Comparison of ENCODE assay signal across 1 cellular context in genomic region chr4:87422104-87423052, GRCh38.
A peak's percentile ranks its signal among the peaks of the same experiment; 100 is the strongest.
TF ChIP-seq lines count a peak whose summit lies in the region.

A gene with protein sequence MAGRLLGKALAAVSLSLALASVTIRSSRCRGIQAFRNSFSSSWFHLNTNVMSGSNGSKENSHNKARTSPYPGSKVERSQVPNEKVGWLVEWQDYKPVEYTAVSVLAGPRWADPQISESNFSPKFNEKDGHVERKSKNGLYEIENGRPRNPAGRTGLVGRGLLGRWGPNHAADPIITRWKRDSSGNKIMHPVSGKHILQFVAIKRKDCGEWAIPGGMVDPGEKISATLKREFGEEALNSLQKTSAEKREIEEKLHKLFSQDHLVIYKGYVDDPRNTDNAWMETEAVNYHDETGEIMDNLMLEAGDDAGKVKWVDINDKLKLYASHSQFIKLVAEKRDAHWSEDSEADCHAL (plus strand): TSS chr4:87422573. CDS start chr4:87422906, 333 bp downstream.

TF ChIP-seq in WTC11, 78 proteins besides CTCF, POLR2A, EP300 and RAD21 (continued from another document):
- TF ChIP-seq, protein P1, sequence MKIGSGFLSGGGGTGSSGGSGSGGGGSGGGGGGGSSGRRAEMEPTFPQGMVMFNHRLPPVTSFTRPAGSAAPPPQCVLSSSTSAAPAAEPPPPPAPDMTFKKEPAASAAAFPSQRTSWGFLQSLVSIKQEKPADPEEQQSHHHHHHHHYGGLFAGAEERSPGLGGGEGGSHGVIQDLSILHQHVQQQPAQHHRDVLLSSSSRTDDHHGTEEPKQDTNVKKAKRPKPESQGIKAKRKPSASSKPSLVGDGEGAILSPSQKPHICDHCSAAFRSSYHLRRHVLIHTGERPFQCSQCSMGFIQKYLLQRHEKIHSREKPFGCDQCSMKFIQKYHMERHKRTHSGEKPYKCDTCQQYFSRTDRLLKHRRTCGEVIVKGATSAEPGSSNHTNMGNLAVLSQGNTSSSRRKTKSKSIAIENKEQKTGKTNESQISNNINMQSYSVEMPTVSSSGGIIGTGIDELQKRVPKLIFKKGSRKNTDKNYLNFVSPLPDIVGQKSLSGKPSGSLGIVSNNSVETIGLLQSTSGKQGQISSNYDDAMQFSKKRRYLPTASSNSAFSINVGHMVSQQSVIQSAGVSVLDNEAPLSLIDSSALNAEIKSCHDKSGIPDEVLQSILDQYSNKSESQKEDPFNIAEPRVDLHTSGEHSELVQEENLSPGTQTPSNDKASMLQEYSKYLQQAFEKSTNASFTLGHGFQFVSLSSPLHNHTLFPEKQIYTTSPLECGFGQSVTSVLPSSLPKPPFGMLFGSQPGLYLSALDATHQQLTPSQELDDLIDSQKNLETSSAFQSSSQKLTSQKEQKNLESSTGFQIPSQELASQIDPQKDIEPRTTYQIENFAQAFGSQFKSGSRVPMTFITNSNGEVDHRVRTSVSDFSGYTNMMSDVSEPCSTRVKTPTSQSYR (CRISPR knock-in tag; IDR thresholded peaks at IDR 0.05): peak; percentile 52; the same call in 1 of the 2 replicates
- TF ChIP-seq RELA (CRISPR knock-in tag; IDR thresholded peaks at IDR 0.05; ENCODE audit: borderline replicate concordance) (0 out of 2 replicates have a peak, but pooled peaks have one; percentile 53), SP1 (CRISPR knock-in tag; conservative IDR thresholded peaks at IDR 0.05) (peak; percentile 48; the same call in 1 of the 2 replicates), ZNF219 (CRISPR knock-in tag; IDR thresholded peaks at IDR 0.05; ENCODE audit: borderline replicate concordance) (no peak), FOXK1 (CRISPR knock-in tag; IDR thresholded peaks at IDR 0.05) (peak; percentile 79), ZNF263 (CRISPR knock-in tag; IDR thresholded peaks at IDR 0.05; ENCODE audit: low read depth) (no peak), ATF2 (CRISPR knock-in tag; IDR thresholded peaks at IDR 0.05; ENCODE audit: borderline replicate concordance, low read depth) (no peak), ATF1 (CRISPR knock-in tag; IDR thresholded peaks at IDR 0.05) (no peak), ERG (CRISPR knock-in tag; IDR thresholded peaks at IDR 0.05) (no peak), SMAD4 (CRISPR knock-in tag; IDR thresholded peaks at IDR 0.05) (no peak), ZNF232 (CRISPR knock-in tag; IDR thresholded peaks at IDR 0.05) (peak; percentile 80), ZNF423 (CRISPR knock-in tag; IDR thresholded peaks at IDR 0.05) (no peak), E2F4 (CRISPR knock-in tag; IDR thresholded peaks at IDR 0.05; ENCODE audit: borderline replicate concordance, low read depth) (no peak), NR2C2 (CRISPR knock-in tag; IDR thresholded peaks at IDR 0.05) (no peak), IRF2 (CRISPR knock-in tag; IDR thresholded peaks at IDR 0.05; ENCODE audit: borderline replicate concordance, low read depth) (no peak), ARID4B (CRISPR knock-in tag; IDR thresholded peaks at IDR 0.05; ENCODE audit: borderline replicate concordance) (peak; percentile 77; the same call in 1 of the 2 replicates), TP53 (CRISPR knock-in tag; IDR thresholded peaks at IDR 0.05) (no peak), ZNF121 (CRISPR knock-in tag; IDR thresholded peaks at IDR 0.05) (0 out of 2 replicates have a peak, but pooled peaks have one; percentile 8), TCF7 (CRISPR knock-in tag; IDR thresholded peaks at IDR 0.05; ENCODE audit: low read depth) (no peak), JUN (CRISPR knock-in tag; IDR thresholded peaks at IDR 0.05) (no peak; the same call in 1 of the 2 replicates), RORB (CRISPR knock-in tag; IDR thresholded peaks at IDR 0.05) (no peak), ZNF416 (CRISPR knock-in tag; IDR thresholded peaks at IDR 0.05) (no peak), PRRX2 (CRISPR knock-in tag; IDR thresholded peaks at IDR 0.05) (no peak), ZNF396 (CRISPR knock-in tag; IDR thresholded peaks at IDR 0.05; ENCODE audit: borderline replicate concordance) (no peak), MYBL2 (CRISPR knock-in tag; IDR thresholded peaks at IDR 0.05) (peak; percentile 81; the same call in 1 of the 2 replicates), ZNF317 (CRISPR knock-in tag; IDR thresholded peaks at IDR 0.05; ENCODE audit: borderline replicate concordance, low read depth) (no peak), HMGA2 (CRISPR knock-in tag; IDR thresholded peaks at IDR 0.05) (no peak), NFYB (CRISPR knock-in tag; conservative IDR thresholded peaks at IDR 0.05; ENCODE audit: low read depth) (no peak), KAT7 (CRISPR knock-in tag; IDR thresholded peaks at IDR 0.05; ENCODE audit: borderline replicate concordance) (peak; percentile 47; the same call in 1 of the 2 replicates)
- TF ChIP-seq, protein P2, sequence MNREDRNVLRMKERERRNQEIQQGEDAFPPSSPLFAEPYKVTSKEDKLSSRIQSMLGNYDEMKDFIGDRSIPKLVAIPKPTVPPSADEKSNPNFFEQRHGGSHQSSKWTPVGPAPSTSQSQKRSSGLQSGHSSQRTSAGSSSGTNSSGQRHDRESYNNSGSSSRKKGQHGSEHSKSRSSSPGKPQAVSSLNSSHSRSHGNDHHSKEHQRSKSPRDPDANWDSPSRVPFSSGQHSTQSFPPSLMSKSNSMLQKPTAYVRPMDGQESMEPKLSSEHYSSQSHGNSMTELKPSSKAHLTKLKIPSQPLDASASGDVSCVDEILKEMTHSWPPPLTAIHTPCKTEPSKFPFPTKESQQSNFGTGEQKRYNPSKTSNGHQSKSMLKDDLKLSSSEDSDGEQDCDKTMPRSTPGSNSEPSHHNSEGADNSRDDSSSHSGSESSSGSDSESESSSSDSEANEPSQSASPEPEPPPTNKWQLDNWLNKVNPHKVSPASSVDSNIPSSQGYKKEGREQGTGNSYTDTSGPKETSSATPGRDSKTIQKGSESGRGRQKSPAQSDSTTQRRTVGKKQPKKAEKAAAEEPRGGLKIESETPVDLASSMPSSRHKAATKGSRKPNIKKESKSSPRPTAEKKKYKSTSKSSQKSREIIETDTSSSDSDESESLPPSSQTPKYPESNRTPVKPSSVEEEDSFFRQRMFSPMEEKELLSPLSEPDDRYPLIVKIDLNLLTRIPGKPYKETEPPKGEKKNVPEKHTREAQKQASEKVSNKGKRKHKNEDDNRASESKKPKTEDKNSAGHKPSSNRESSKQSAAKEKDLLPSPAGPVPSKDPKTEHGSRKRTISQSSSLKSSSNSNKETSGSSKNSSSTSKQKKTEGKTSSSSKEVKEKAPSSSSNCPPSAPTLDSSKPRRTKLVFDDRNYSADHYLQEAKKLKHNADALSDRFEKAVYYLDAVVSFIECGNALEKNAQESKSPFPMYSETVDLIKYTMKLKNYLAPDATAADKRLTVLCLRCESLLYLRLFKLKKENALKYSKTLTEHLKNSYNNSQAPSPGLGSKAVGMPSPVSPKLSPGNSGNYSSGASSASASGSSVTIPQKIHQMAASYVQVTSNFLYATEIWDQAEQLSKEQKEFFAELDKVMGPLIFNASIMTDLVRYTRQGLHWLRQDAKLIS (CRISPR knock-in tag; IDR thresholded peaks at IDR 0.05; ENCODE audit: borderline replicate concordance): no peak
- TF ChIP-seq, protein P3, sequence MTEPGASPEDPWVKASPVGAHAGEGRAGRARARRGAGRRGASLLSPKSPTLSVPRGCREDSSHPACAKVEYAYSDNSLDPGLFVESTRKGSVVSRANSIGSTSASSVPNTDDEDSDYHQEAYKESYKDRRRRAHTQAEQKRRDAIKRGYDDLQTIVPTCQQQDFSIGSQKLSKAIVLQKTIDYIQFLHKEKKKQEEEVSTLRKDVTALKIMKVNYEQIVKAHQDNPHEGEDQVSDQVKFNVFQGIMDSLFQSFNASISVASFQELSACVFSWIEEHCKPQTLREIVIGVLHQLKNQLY (CRISPR knock-in tag; IDR thresholded peaks at IDR 0.05): no peak
